1 cellular context compared by ENCODE assay signal in genomic region chr22:43955040-43955882, GRCh38.
TF ChIP-seq lines count a peak whose summit lies in the region.

SAMM50 (plus strand) TSS chr22:43955442; CDS start chr22:43955578, 136 bp downstream.

TF ChIP-seq in GM12878, 131 proteins besides CTCF, POLR2A, EP300 and RAD21 (continued from another document and continues in another):
- no peak for TF ChIP-seq ZNF592 (IDR thresholded peaks at IDR 0.05)
- TF ChIP-seq SUPT20H (IDR thresholded peaks at IDR 0.05; ENCODE audit: borderline replicate concordance, control insufficient read depth, low read depth, low read length), result no peak
- TF ChIP-seq RELA (IDR thresholded peaks at IDR 0.05; ENCODE audit: borderline replicate concordance, partially characterized antibody), result no peak
- peak; percentile 92 for TF ChIP-seq IKZF1 (conservative IDR thresholded peaks at IDR 0.05)
- peak; percentile 83 for TF ChIP-seq TBL1XR1 (IDR thresholded peaks at IDR 0.05; ENCODE audit: low read depth, low read length)
- TF ChIP-seq CREB1 (IDR thresholded peaks at IDR 0.05; ENCODE audit: low read depth), result peak; percentile 80; the same call in 1 of the 2 replicates
- no peak for TF ChIP-seq ZBED1 (IDR thresholded peaks at IDR 0.05; ENCODE audit: borderline replicate concordance)
- TF ChIP-seq YY1 (IDR thresholded peaks at IDR 0.05; ENCODE audit: low read depth, low read length), result peak; percentile 99
- no peak for TF ChIP-seq NFIC (IDR thresholded peaks at IDR 0.05; ENCODE audit: low read depth, low read length)
- no peak for TF ChIP-seq DPF2 (IDR thresholded peaks at IDR 0.05)
- TF ChIP-seq FOXK2 (IDR thresholded peaks at IDR 0.05), result no peak
- TF ChIP-seq ZNF24 (IDR thresholded peaks at IDR 0.05), result no peak
- TF ChIP-seq NFYA (IDR thresholded peaks at IDR 0.05; ENCODE audit: borderline replicate concordance, low read depth, low read length), result no peak
- TF ChIP-seq, protein P1, sequence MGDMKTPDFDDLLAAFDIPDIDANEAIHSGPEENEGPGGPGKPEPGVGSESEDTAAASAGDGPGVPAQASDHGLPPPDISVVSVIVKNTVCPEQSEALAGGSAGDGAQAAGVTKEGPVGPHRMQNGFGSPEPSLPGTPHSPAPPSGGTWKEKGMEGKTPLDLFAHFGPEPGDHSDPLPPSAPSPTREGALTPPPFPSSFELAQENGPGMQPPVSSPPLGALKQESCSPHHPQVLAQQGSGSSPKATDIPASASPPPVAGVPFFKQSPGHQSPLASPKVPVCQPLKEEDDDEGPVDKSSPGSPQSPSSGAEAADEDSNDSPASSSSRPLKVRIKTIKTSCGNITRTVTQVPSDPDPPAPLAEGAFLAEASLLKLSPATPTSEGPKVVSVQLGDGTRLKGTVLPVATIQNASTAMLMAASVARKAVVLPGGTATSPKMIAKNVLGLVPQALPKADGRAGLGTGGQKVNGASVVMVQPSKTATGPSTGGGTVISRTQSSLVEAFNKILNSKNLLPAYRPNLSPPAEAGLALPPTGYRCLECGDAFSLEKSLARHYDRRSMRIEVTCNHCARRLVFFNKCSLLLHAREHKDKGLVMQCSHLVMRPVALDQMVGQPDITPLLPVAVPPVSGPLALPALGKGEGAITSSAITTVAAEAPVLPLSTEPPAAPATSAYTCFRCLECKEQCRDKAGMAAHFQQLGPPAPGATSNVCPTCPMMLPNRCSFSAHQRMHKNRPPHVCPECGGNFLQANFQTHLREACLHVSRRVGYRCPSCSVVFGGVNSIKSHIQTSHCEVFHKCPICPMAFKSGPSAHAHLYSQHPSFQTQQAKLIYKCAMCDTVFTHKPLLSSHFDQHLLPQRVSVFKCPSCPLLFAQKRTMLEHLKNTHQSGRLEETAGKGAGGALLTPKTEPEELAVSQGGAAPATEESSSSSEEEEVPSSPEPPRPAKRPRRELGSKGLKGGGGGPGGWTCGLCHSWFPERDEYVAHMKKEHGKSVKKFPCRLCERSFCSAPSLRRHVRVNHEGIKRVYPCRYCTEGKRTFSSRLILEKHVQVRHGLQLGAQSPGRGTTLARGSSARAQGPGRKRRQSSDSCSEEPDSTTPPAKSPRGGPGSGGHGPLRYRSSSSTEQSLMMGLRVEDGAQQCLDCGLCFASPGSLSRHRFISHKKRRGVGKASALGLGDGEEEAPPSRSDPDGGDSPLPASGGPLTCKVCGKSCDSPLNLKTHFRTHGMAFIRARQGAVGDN (IDR thresholded peaks at IDR 0.05), result peak; percentile 78
- TF ChIP-seq, protein P2, sequence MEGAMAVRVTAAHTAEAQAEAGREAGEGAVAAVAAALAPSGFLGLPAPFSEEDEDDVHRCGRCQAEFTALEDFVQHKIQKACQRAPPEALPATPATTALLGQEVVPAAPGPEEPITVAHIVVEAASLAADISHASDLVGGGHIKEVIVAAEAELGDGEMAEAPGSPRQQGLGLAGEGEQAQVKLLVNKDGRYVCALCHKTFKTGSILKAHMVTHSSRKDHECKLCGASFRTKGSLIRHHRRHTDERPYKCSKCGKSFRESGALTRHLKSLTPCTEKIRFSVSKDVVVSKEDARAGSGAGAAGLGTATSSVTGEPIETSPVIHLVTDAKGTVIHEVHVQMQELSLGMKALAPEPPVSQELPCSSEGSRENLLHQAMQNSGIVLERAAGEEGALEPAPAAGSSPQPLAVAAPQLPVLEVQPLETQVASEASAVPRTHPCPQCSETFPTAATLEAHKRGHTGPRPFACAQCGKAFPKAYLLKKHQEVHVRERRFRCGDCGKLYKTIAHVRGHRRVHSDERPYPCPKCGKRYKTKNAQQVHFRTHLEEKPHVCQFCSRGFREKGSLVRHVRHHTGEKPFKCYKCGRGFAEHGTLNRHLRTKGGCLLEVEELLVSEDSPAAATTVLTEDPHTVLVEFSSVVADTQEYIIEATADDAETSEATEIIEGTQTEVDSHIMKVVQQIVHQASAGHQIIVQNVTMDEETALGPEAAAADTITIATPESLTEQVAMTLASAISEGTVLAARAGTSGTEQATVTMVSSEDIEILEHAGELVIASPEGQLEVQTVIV (IDR thresholded peaks at IDR 0.05; ENCODE audit: borderline replicate concordance, partially characterized antibody), result no peak
- 0 out of 2 replicates have a peak, but pooled peaks have one; percentile 10 for TF ChIP-seq RFX5 (IDR thresholded peaks at IDR 0.05; ENCODE audit: low read depth, low read length)
- TF ChIP-seq, protein P3, sequence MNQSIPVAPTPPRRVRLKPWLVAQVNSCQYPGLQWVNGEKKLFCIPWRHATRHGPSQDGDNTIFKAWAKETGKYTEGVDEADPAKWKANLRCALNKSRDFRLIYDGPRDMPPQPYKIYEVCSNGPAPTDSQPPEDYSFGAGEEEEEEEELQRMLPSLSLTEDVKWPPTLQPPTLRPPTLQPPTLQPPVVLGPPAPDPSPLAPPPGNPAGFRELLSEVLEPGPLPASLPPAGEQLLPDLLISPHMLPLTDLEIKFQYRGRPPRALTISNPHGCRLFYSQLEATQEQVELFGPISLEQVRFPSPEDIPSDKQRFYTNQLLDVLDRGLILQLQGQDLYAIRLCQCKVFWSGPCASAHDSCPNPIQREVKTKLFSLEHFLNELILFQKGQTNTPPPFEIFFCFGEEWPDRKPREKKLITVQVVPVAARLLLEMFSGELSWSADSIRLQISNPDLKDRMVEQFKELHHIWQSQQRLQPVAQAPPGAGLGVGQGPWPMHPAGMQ (IDR thresholded peaks at IDR 0.05; ENCODE audit: borderline replicate concordance), result no peak
- no peak for TF ChIP-seq KAT2A (conservative IDR thresholded peaks at IDR 0.05; ENCODE audit: control insufficient read depth, low read depth, low read length)
- no peak for TF ChIP-seq KLF5 (IDR thresholded peaks at IDR 0.05; ENCODE audit: partially characterized antibody)
- TF ChIP-seq BCLAF1 (IDR thresholded peaks at IDR 0.05), result no peak
- TF ChIP-seq HDAC6 (IDR thresholded peaks at IDR 0.05; ENCODE audit: unreplicated experiment), result no peak
- TF ChIP-seq SREBF2 (IDR thresholded peaks at IDR 0.05; ENCODE audit: low read length), result no peak
- peak; percentile 60 for TF ChIP-seq NR2F1 (conservative IDR thresholded peaks at IDR 0.05)
- TF ChIP-seq RUNX3 (IDR thresholded peaks at IDR 0.05; ENCODE audit: low read length), result peak; percentile 22
- TF ChIP-seq FOXM1 (IDR thresholded peaks at IDR 0.05; ENCODE audit: low read depth, low read length), result no peak
- TF ChIP-seq RBBP5 (conservative IDR thresholded peaks at IDR 0.05), result no peak
- peak; percentile 53 for TF ChIP-seq NRF1 (conservative IDR thresholded peaks at IDR 0.05; ENCODE audit: low read depth, low read length)
- TF ChIP-seq, protein P4, sequence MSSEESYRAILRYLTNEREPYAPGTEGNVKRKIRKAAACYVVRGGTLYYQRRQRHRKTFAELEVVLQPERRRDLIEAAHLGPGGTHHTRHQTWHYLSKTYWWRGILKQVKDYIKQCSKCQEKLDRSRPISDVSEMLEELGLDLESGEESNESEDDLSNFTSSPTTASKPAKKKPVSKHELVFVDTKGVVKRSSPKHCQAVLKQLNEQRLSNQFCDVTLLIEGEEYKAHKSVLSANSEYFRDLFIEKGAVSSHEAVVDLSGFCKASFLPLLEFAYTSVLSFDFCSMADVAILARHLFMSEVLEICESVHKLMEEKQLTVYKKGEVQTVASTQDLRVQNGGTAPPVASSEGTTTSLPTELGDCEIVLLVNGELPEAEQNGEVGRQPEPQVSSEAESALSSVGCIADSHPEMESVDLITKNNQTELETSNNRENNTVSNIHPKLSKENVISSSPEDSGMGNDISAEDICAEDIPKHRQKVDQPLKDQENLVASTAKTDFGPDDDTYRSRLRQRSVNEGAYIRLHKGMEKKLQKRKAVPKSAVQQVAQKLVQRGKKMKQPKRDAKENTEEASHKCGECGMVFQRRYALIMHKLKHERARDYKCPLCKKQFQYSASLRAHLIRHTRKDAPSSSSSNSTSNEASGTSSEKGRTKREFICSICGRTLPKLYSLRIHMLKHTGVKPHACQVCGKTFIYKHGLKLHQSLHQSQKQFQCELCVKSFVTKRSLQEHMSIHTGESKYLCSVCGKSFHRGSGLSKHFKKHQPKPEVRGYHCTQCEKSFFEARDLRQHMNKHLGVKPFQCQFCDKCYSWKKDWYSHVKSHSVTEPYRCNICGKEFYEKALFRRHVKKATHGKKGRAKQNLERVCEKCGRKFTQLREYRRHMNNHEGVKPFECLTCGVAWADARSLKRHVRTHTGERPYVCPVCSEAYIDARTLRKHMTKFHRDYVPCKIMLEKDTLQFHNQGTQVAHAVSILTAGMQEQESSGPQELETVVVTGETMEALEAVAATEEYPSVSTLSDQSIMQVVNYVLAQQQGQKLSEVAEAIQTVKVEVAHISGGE (CRISPR knock-in tag; IDR thresholded peaks at IDR 0.05), result 0 out of 2 replicates have a peak, but pooled peaks have one; percentile 9
- TF ChIP-seq NFXL1 (IDR thresholded peaks at IDR 0.05; ENCODE audit: borderline replicate concordance), result no peak
- peak; percentile 73 for TF ChIP-seq PML (IDR thresholded peaks at IDR 0.05; ENCODE audit: low read length)
- peak; percentile 59 for TF ChIP-seq NBN (IDR thresholded peaks at IDR 0.05)
- TF ChIP-seq, protein P5, sequence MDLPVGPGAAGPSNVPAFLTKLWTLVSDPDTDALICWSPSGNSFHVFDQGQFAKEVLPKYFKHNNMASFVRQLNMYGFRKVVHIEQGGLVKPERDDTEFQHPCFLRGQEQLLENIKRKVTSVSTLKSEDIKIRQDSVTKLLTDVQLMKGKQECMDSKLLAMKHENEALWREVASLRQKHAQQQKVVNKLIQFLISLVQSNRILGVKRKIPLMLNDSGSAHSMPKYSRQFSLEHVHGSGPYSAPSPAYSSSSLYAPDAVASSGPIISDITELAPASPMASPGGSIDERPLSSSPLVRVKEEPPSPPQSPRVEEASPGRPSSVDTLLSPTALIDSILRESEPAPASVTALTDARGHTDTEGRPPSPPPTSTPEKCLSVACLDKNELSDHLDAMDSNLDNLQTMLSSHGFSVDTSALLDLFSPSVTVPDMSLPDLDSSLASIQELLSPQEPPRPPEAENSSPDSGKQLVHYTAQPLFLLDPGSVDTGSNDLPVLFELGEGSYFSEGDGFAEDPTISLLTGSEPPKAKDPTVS (IDR thresholded peaks at IDR 0.05; ENCODE audit: low read depth, low read length), result no peak
- no peak for TF ChIP-seq FOS (IDR thresholded peaks at IDR 0.05; ENCODE audit: borderline replicate concordance, extremely low read depth, insufficient read length)
- TF ChIP-seq, protein P6, sequence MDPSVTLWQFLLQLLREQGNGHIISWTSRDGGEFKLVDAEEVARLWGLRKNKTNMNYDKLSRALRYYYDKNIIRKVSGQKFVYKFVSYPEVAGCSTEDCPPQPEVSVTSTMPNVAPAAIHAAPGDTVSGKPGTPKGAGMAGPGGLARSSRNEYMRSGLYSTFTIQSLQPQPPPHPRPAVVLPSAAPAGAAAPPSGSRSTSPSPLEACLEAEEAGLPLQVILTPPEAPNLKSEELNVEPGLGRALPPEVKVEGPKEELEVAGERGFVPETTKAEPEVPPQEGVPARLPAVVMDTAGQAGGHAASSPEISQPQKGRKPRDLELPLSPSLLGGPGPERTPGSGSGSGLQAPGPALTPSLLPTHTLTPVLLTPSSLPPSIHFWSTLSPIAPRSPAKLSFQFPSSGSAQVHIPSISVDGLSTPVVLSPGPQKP (IDR thresholded peaks at IDR 0.05; ENCODE audit: low read depth, low read length), result no peak
- peak; percentile 66 for TF ChIP-seq MYC (IDR thresholded peaks at IDR 0.05; ENCODE audit: insufficient read depth, insufficient read length, insufficient replicate concordance, low read length, severe bottlenecking)
- TF ChIP-seq SP1 (IDR thresholded peaks at IDR 0.05; ENCODE audit: low read depth, low read length), result peak; percentile 72
